Comparison of ENCODE assay signal across 17 cellular contexts in the genomic region with DNA sequence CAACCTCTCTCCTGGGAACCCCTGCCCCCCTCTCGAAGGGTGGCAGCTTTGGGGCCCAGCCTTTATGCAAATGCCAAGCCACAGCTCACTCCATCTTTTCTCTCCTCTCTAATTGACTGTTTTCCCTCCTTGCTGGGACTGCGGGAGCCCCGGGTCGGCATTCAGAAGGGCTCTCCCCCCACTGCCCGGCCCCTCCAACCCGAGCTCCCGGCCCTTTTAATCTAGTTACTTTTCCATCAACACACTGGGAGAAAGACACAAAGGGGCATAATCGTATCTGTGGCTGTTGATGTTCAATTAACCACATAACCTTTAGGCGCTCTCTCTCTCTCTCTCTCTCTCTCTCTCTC.
DNase-seq lines count a peak whose midpoint lies in the region; FAIRE-seq and TF ChIP-seq lines count a peak whose summit lies in the region.
"Had no signal": no experiment of that assay in that cellular context is flagged by ENCODE, and none has a peak within 500 bp of the region (broad histone marks: within the 10 kb centered on the region; RNA-seq: fewer than 3 reads in every experiment).

No MANE protein-coding gene starts in this region.

- H2AFZ ChIP-seq in astrocyte (ENCODE audit: low read depth, low read length), result no peak overlapping the region

- H3K9me3 ChIP-seq in astrocyte (ENCODE audit: insufficient read depth, low read depth, low read length), result no peaks in the 10 kb centered on the region
- H3K9me3 ChIP-seq: Caco-2 had no signal

- H3K27me3 Mint-ChIP-seq in astrocyte (ENCODE audit: low read depth, unreplicated experiment), result peaks cover 76% of the 10 kb centered on the region
- H3K27me3 Mint-ChIP-seq in neural crest cell (ENCODE audit: low read depth), result peaks cover 89% of the 10 kb centered on the region
- H3K27me3 Mint-ChIP-seq in type B pancreatic cell, result peaks cover 57% of the 10 kb centered on the region
- H3K27me3 Mint-ChIP-seq in immature natural killer cell (ENCODE audit: low read depth in 3 of 3), result peaks cover 4 to 16% (median 14%) of the 10 kb centered on the region in 3 donors

- H3K4me3 Mint-ChIP-seq in astrocyte (ENCODE audit: unreplicated experiment) (no peak overlapping the region), neural crest cell (peak overlapping the region; percentile 38), type B pancreatic cell (peak overlapping the region; percentile 35), immature natural killer cell (no peak overlapping the region)
- H3K4me3 Mint-ChIP-seq: CD4-positive, alpha-beta memory T cell had no signal

- no peak overlapping the region for H3K27ac ChIP-seq in astrocyte (ENCODE audit: low read depth, low read length)
- H3K27ac ChIP-seq: BLaER1 treated with 17β-estradiol and CSF1 and Interleukin-3, amounts not matched to agents 10 nM and 100 nM; SK-N-MC had no signal

- peaks cover 12% of the 10 kb centered on the region for H3K4me1 ChIP-seq in astrocyte (ENCODE audit: insufficient read depth, low read length)

- TF ChIP-seq CTCF in astrocyte (IDR thresholded peaks at IDR 0.05; ENCODE audit: insufficient read depth, low read depth, low read length) (no peak), neural crest cell (conservative IDR thresholded peaks at IDR 0.05) (no peak), type B pancreatic cell (conservative IDR thresholded peaks at IDR 0.05) (no peak), GM10248 (IDR thresholded peaks at IDR 0.05; ENCODE audit: control extremely low read depth, extremely low read depth, low read depth, missing control alignments) (no peak)

- DNase-seq in activated effector memory CD4-positive, alpha-beta T cell treated with anti-CD3 and anti-CD28 coated beads, Interleukin-2, amount 50 U/mL, for 16 hours, result peak; percentile 10
- no peak for DNase-seq in activated effector memory CD4-positive, alpha-beta T cell treated with Interleukin-2 at 50 U/mL for 16 hours
- DNase-seq in astrocyte (ENCODE audit: low read depth) (no peak), neural crest cell (ENCODE audit: low read depth, low spot score) (no peak), type B pancreatic cell (ENCODE audit: extremely low spot score, unreplicated experiment) (no peak), immature natural killer cell (no peak), GM10248 (ENCODE audit: extremely low spot score) (no peak)
- no peak for DNase-seq in stimulated activated CD4-positive, alpha-beta T cell treated with anti-CD3 and anti-CD28 coated beads, Interleukin-2, amount 100 ng/mL, for 24 hours
- DNase-seq: 8988T; CD4-positive, alpha-beta memory T cell; DMS 273 treated with DMSO at 0.1 percent for 48 hours; KG1; NCI-H446 had no signal

- peaks cover 3% of the 10 kb centered on the region for H3K36me3 Mint-ChIP-seq in astrocyte (ENCODE audit: low read depth, unreplicated experiment)
- H3K36me3 Mint-ChIP-seq in neural crest cell (ENCODE audit: low read depth), result no peaks in the 10 kb centered on the region
- no peaks in the 10 kb centered on the region for H3K36me3 Mint-ChIP-seq in type B pancreatic cell
- no peaks in the 10 kb centered on the region for H3K36me3 Mint-ChIP-seq in immature natural killer cell
- H3K36me3 Mint-ChIP-seq: CD4-positive, alpha-beta memory T cell had no signal

- CTCF ChIA-PET in GM10248 (lab: Yijun Ruan, JAX), result no interaction called here

- H3K79me2 ChIP-seq in astrocyte (ENCODE audit: insufficient read depth, low read length), result no peaks in the 10 kb centered on the region

- H3K27ac Mint-ChIP-seq in astrocyte (ENCODE audit: unreplicated experiment), result no peak overlapping the region
- no peak overlapping the region for H3K27ac Mint-ChIP-seq in neural crest cell (ENCODE audit: unreplicated experiment)
- H3K27ac Mint-ChIP-seq in type B pancreatic cell, result no peak overlapping the region
- no peak overlapping the region for H3K27ac Mint-ChIP-seq in immature natural killer cell

- no peak overlapping the region for H3K4me3 ChIP-seq in astrocyte (ENCODE audit: insufficient read depth, low read depth, low read length)
- H3K4me3 ChIP-seq: BLaER1 treated with 17β-estradiol and CSF1 and Interleukin-3, amounts not matched to agents 10 nM and 100 nM; GM12878; SK-N-MC had no signal

- POLR2A ChIA-PET in GM10248 (lab: Yijun Ruan, JAX), result no interaction called here

- H4K20me1 ChIP-seq in astrocyte (ENCODE audit: insufficient read depth, low read length), result peaks cover 3% of the 10 kb centered on the region

- FAIRE-seq in astrocyte (lab: Jason Lieb, UNC), result no peak
- FAIRE-seq: GM12878 had no signal

- H3K27me3 ChIP-seq in astrocyte (ENCODE audit: insufficient read depth, low read length), result peaks cover 26% of the 10 kb centered on the region

- H3K36me3 ChIP-seq in astrocyte (ENCODE audit: insufficient read depth, low read length), result no peaks in the 10 kb centered on the region
- H3K36me3 ChIP-seq: BLaER1 treated with 17β-estradiol and CSF1 and Interleukin-3, amounts not matched to agents 10 nM and 100 nM had no signal

- peak overlapping the region; percentile 85 for H3K4me2 ChIP-seq in astrocyte (ENCODE audit: low read length)
- H3K4me2 ChIP-seq: BLaER1 treated with 17β-estradiol and CSF1 and Interleukin-3, amounts not matched to agents 10 nM and 100 nM had no signal

- H3K4me1 Mint-ChIP-seq in astrocyte (ENCODE audit: low read depth, unreplicated experiment) (no peaks in the 10 kb centered on the region), neural crest cell (peaks cover 25% of the 10 kb centered on the region), type B pancreatic cell (ENCODE audit: unreplicated experiment) (peaks cover 17% of the 10 kb centered on the region), immature natural killer cell (peaks cover 2 to 6% of the 10 kb centered on the region in 2 donors)

- H3K9ac ChIP-seq in astrocyte (ENCODE audit: low read length), result no peak overlapping the region
- H3K9ac ChIP-seq: BLaER1 treated with 17β-estradiol and CSF1 and Interleukin-3, amounts not matched to agents 10 nM and 100 nM had no signal

- H3K9me3 Mint-ChIP-seq in astrocyte (ENCODE audit: unreplicated experiment) (peaks cover 1% of the 10 kb centered on the region), neural crest cell (no peaks in the 10 kb centered on the region), type B pancreatic cell (no peaks in the 10 kb centered on the region), immature natural killer cell (no peaks in the 10 kb centered on the region)

Comparison
In these comparisons a context has a peak if more than half of its experiments do, and no peak if none do; other contexts are left out.
1. H3K4me3 Mint-ChIP-seq: peak in neural crest cell (single experiment) and type B pancreatic cell (single experiment); none in astrocyte (single experiment) and immature natural killer cell (0 of 5).